10 cellular contexts compared by ENCODE assay signal in genomic region chr20:51678041-51678697, GRCh38.
DNase-seq lines count a peak whose midpoint lies in the region; ATAC-seq and TF ChIP-seq lines count a peak whose summit lies in the region.
"Had no signal": no experiment of that assay in that cellular context is flagged by ENCODE, and none has a peak within 500 bp of the region (broad histone marks: within the 10 kb centered on the region; RNA-seq: fewer than 3 reads in every experiment).

No MANE protein-coding gene starts in this region.

- no peaks in the 10 kb centered on the region for H3K9me3 Mint-ChIP-seq in progenitor cell of endocrine pancreas (ENCODE audit: low read depth)
- H3K9me3 Mint-ChIP-seq: activated T-cell treated with anti-CD3 and anti-CD28 coated beads, Interleukin-2, amount 50 U/mL, for 4 hours had no signal

- no peak overlapping the region for H3K9ac ChIP-seq in fibroblast of lung (ENCODE audit: insufficient read depth, low read length)

- DNase-seq in ELF-1 (ENCODE audit: low read depth, low spot score) (peak; percentile 45), SK-N-DZ (ENCODE audit: low spot score) (peak; percentile 65), fibroblast of lung (ENCODE audit: low read depth in 2 of 2) (peak in 1 of 2 donors; percentile 23), progenitor cell of endocrine pancreas (ENCODE audit: low spot score, unreplicated experiment) (peak; percentile 19), HCEC 1CT (no peak), NCI-H1930 (lab: John Stamatoyannopoulos, UW) (no peak)
- no peak for DNase-seq in stimulated activated naive CD8-positive, alpha-beta T cell treated with anti-CD3 and anti-CD28 coated beads, Interleukin-15, Interleukin-2, amounts not matched to agents 100 U/mL and 50 U/mL, for 24 hours
- DNase-seq: activated T-cell treated with anti-CD3 and anti-CD28 coated beads, Interleukin-2, amount 50 U/mL, for 4 hours had no signal

- TF ChIP-seq CTCF in fibroblast of lung (conservative IDR thresholded peaks at IDR 0.05 in 1 of 2, IDR thresholded peaks at IDR 0.05 in 1 of 2; ENCODE audit: low read depth in 1 of 2, low read length in 2 of 2) (peak; percentile 12 to 33), progenitor cell of endocrine pancreas (IDR thresholded peaks at IDR 0.05; ENCODE audit: unreplicated experiment) (peak; percentile 20)

- H3K27ac Mint-ChIP-seq in progenitor cell of endocrine pancreas: peak overlapping the region; percentile 64

- H3K36me3 ChIP-seq in fibroblast of lung (ENCODE audit: control insufficient read depth, insufficient read depth, low read length): peaks cover 3% of the 10 kb centered on the region

- H2AFZ ChIP-seq in fibroblast of lung (ENCODE audit: low read length): no peak overlapping the region

- H3K27me3 Mint-ChIP-seq in progenitor cell of endocrine pancreas: no peaks in the 10 kb centered on the region

- no peak overlapping the region for H3K4me3 ChIP-seq in fibroblast of lung (replicated peaks in 1 of 4; ENCODE audit: control extremely low read depth in 1 of 4, insufficient read depth in 1 of 4, low read depth in 3 of 4, low read length in 4 of 4)
- H3K4me3 ChIP-seq: vagina had no signal

- no peaks in the 10 kb centered on the region for H3K4me1 ChIP-seq in fibroblast of lung (ENCODE audit: control insufficient read depth, extremely low read depth, insufficient read depth, low read length)
- H3K4me1 ChIP-seq: vagina had no signal

- ATAC-seq in GM18868 (IDR thresholded peaks at IDR 0.05; ENCODE audit: unreplicated experiment): no peak
- ATAC-seq in stimulated activated naive CD8-positive, alpha-beta T cell treated with anti-CD3 and anti-CD28 coated beads, Interleukin-15, Interleukin-2, amounts not matched to agents 100 U/mL and 50 U/mL, for 24 hours: no peak
- ATAC-seq: activated T-cell treated with anti-CD3 and anti-CD28 coated beads, Interleukin-2, amount 50 U/mL, for 4 hours had no signal

- no peak overlapping the region for H3K4me2 ChIP-seq in fibroblast of lung (ENCODE audit: extremely low read depth, insufficient read depth, low read length)

- no peak overlapping the region for H3K27ac ChIP-seq in fibroblast of lung (ENCODE audit: insufficient read depth, low read length)
- H3K27ac ChIP-seq: vagina had no signal

- H3K9me3 ChIP-seq in fibroblast of lung (ENCODE audit: control insufficient read depth, insufficient read depth, low read depth, low read length): no peaks in the 10 kb centered on the region
- H3K9me3 ChIP-seq: vagina had no signal

- peaks cover 3% of the 10 kb centered on the region for H3K4me1 Mint-ChIP-seq in progenitor cell of endocrine pancreas (ENCODE audit: low read depth)

- H3K79me2 ChIP-seq in fibroblast of lung (ENCODE audit: control insufficient read depth, insufficient read depth, low read length): no peaks in the 10 kb centered on the region

- peaks cover 19% of the 10 kb centered on the region for H3K36me3 Mint-ChIP-seq in progenitor cell of endocrine pancreas (ENCODE audit: insufficient read depth)

- H4K20me1 ChIP-seq in fibroblast of lung (ENCODE audit: control insufficient read depth, extremely low read depth, insufficient read depth, low read length): no peaks in the 10 kb centered on the region

- no peak overlapping the region for H3K4me3 Mint-ChIP-seq in progenitor cell of endocrine pancreas (ENCODE audit: low read depth)
- H3K4me3 Mint-ChIP-seq: activated T-cell treated with anti-CD3 and anti-CD28 coated beads, Interleukin-2, amount 50 U/mL, for 4 hours had no signal

- H3K27me3 ChIP-seq in fibroblast of lung (ENCODE audit: control insufficient read depth, insufficient read depth, low read length): no peaks in the 10 kb centered on the region
- H3K27me3 ChIP-seq: vagina had no signal

Comparison
In these comparisons a context has a peak if more than half of its experiments do, and no peak if none do; other contexts are left out.
1. DNase-seq: peak in ELF-1 (single experiment), SK-N-DZ (single experiment) and progenitor cell of endocrine pancreas (single experiment); none in HCEC 1CT (single experiment), stimulated activated naive CD8-positive, alpha-beta T cell treated with anti-CD3 and anti-CD28 coated beads, Interleukin-15, Interleukin-2, amounts not matched to agents 100 U/mL and 50 U/mL, for 24 hours (single experiment) and NCI-H1930 (0 of 2).